9 cellular contexts compared by ENCODE assay signal in genomic region chr7:27148031-27148775, GRCh38. TPM values are rescaled to one million over a fixed set of nuclear protein-coding genes. Genes with fewer than 3 reads are reported as not detected.
A peak's percentile ranks its signal among the peaks of the same experiment; 100 is the strongest.
DNase-seq lines count a peak whose midpoint lies in the region; ATAC-seq and TF ChIP-seq lines count a peak whose summit lies in the region.
"Had no signal": no experiment of that assay in that cellular context is flagged by ENCODE, and none has a peak within 500 bp of the region (broad histone marks: within the 10 kb centered on the region; RNA-seq: fewer than 3 reads in every experiment).

No MANE protein-coding gene starts in this region.

- TF ChIP-seq CTCF in Peyer's patch (IDR thresholded peaks at IDR 0.05) = no peak
- TF ChIP-seq CTCF in glutamatergic neuron (IDR thresholded peaks at IDR 0.05; ENCODE audit: partially characterized antibody, unreplicated experiment) = no peak

- TF ChIP-seq POLR2A in Peyer's patch (IDR thresholded peaks at IDR 0.05) = peak; percentile 55

- H3F3A ChIP-seq in GM23248 (ENCODE audit: insufficient read depth) = peaks cover 24% of the 10 kb centered on the region

- H4K20me1 ChIP-seq in GM23248 (ENCODE audit: insufficient read depth) = no peaks in the 10 kb centered on the region

- H3K27me3 Mint-ChIP-seq in glutamatergic neuron (ENCODE audit: unreplicated experiment) = peaks cover 48% of the 10 kb centered on the region

- no peak for ATAC-seq in GM18502 (IDR thresholded peaks at IDR 0.05; ENCODE audit: poor library complexity, unreplicated experiment)

- in situ Hi-C loops in GM23248 (cut with MboI) = no loop called here

- no peak overlapping the region for H3K27ac Mint-ChIP-seq in glutamatergic neuron (ENCODE audit: unreplicated experiment)

- peaks cover 4% of the 10 kb centered on the region for H3K9me3 Mint-ChIP-seq in glutamatergic neuron (ENCODE audit: unreplicated experiment)

- H3K27ac ChIP-seq in GM23248 = peak overlapping the region; percentile 86
- peak overlapping the region; percentile 66 to 96 (median 79) for H3K27ac ChIP-seq in Peyer's patch
- peak overlapping the region in 14 of 21 experiments; percentile 3 to 79 (median 54) for H3K27ac ChIP-seq in skin epidermis

- peak overlapping the region; percentile 98 for H3K4me2 ChIP-seq in GM23248 (ENCODE audit: unreplicated experiment)

- no peaks in the 10 kb centered on the region for H3K9me2 ChIP-seq in GM23248 (ENCODE audit: insufficient read depth)

- peak; percentile 65 for DNase-seq in GM23248
- DNase-seq in Peyer's patch = peak in 2 of 3 donors; percentile 72 to 86
- DNase-seq in glutamatergic neuron = no peak
- no peak for DNase-seq in COR-L47 (lab: John Stamatoyannopoulos, UW)
- DNase-seq in stimulated activated CD4-positive, alpha-beta T cell treated with anti-CD3 and anti-CD28 coated beads, Interleukin-4, amount 100 ng/mL, for 1 hour = no peak
- no peak for DNase-seq in EL

- peak overlapping the region; percentile 91 for H2AFZ ChIP-seq in GM23248

- H3K9me3 ChIP-seq in GM23248 (ENCODE audit: low read depth) (no peaks in the 10 kb centered on the region), Peyer's patch (no peaks in the 10 kb centered on the region)

- H3K27me3 ChIP-seq in GM23248 (replicated peaks; ENCODE audit: insufficient read depth) (no peaks in the 10 kb centered on the region), Peyer's patch (no peaks in the 10 kb centered on the region)

- H3K36me3 ChIP-seq in GM23248 (ENCODE audit: low read depth) (0 out of 2 replicates have a peak, but pooled peaks cover 7% of the 10 kb centered on the region), Peyer's patch (peaks cover 0 to 9% (median 0%) of the 10 kb centered on the region in 3 donors)

- 9 to 13% methylated on average over 21 to 29 of the region's 29 CpGs for WGBS in GM23248 (ENCODE audit: low coverage in 1 of 2, low lambda C conversion rate in 2 of 2, missing lambda C conversion rate in 2 of 2), 2 experiments

- H3K9ac ChIP-seq in GM23248 = peak overlapping the region; percentile 87

- H3K4me3 Mint-ChIP-seq in glutamatergic neuron (ENCODE audit: unreplicated experiment) = peak overlapping the region; percentile 46

- H3K36me3 Mint-ChIP-seq in glutamatergic neuron (ENCODE audit: unreplicated experiment) = peaks cover 13% of the 10 kb centered on the region

- no peaks in the 10 kb centered on the region for H3K4me1 Mint-ChIP-seq in glutamatergic neuron (ENCODE audit: low read depth, unreplicated experiment)

- H3K79me2 ChIP-seq in GM23248 (ENCODE audit: insufficient read depth) = peaks cover 95% of the 10 kb centered on the region

- H3K4me3 ChIP-seq in GM23248 = peak overlapping the region; percentile 89
- peak overlapping the region; percentile 18 to 75 (median 47) for H3K4me3 ChIP-seq in Peyer's patch
- H3K4me3 ChIP-seq in skin epidermis = peak overlapping the region; percentile 20 to 43 (median 38)

- H3K4me1 ChIP-seq in GM23248 (ENCODE audit: insufficient read depth) (peaks cover 32% of the 10 kb centered on the region), Peyer's patch (peaks cover 0 to 42% (median 11%) of the 10 kb centered on the region in 4 donors)

RNA-seq across cellular contexts. Expression of gene HOXA6, which starts 0.6 kb away (rescaled TPM):
- 0.51 and 3.2 TPM in 2 replicates for total RNA-seq in GM23248 (2014; rRNA removed; shearing (Covaris generic))
- polyA plus RNA-seq in GM23248 (2016; fragmentation: Nextera tagmentation; extraction: Ambion mirVana) = 3.5 and 3.7 TPM in 2 replicates
- total RNA-seq in Peyer's patch (10 to 100 TPM; 18.7 to 45.0 (median 30.7) TPM), glutamatergic neuron (ENCODE audit: unreplicated experiment) (not detected)
- polyA plus RNA-seq: neural cell had no signal

RNA-seq across cellular contexts. Expression of gene HOXA3, which starts 4.2 kb away (rescaled TPM):
- 0.63 and 2.1 TPM in 2 replicates for total RNA-seq in GM23248 (2014; rRNA removed; shearing (Covaris generic))
- 1.2 and 1.9 TPM in 2 replicates for polyA plus RNA-seq in GM23248 (2016; fragmentation: Nextera tagmentation; extraction: Ambion mirVana)
- 10 to 100 TPM in 3 of 4 donors, 1 to 10 TPM in 1; 6.7 to 21.2 (median 13.9) TPM for total RNA-seq in Peyer's patch
- not detected for total RNA-seq in glutamatergic neuron (ENCODE audit: unreplicated experiment)
- polyA plus RNA-seq: neural cell had no signal

RNA-seq across cellular contexts. Expression of gene HOXA5, which starts 4.7 kb away (rescaled TPM):
- total RNA-seq in GM23248 (2014; rRNA removed; shearing (Covaris generic)) = 0.25 and 4.0 TPM in 2 replicates
- polyA plus RNA-seq in GM23248 (2016; fragmentation: Nextera tagmentation; extraction: Ambion mirVana) = 1.3 and 1.9 TPM in 2 replicates
- total RNA-seq in Peyer's patch (10 to 100 TPM in 3 of 4 donors, 1 to 10 TPM in 1; 8.3 to 24.3 (median 20.1) TPM), glutamatergic neuron (ENCODE audit: unreplicated experiment) (not detected)
- polyA plus RNA-seq: neural cell had no signal

RNA-seq across cellular contexts. Expression of gene HOXA7, which starts 8.3 kb away (rescaled TPM):
- total RNA-seq in GM23248 (2014; rRNA removed; shearing (Covaris generic)) = 3.4 and 6.6 TPM in 2 replicates
- polyA plus RNA-seq in GM23248 (2016; fragmentation: Nextera tagmentation; extraction: Ambion mirVana) = 14.3 and 15.8 TPM in 2 replicates
- total RNA-seq in Peyer's patch (10 to 100 TPM in 1 of 4 donors, 1 to 10 TPM in 3; 3.3 to 11.8 (median 5.7) TPM), glutamatergic neuron (ENCODE audit: unreplicated experiment) (not detected)
- polyA plus RNA-seq: neural cell had no signal

RNA-seq across cellular contexts. Expression of gene HOXA9, which starts 17.1 kb away (rescaled TPM):
- 32.1 and 43.7 TPM in 2 replicates for total RNA-seq in GM23248 (2014; rRNA removed; shearing (Covaris generic))
- polyA plus RNA-seq in GM23248 (2016; fragmentation: Nextera tagmentation; extraction: Ambion mirVana) = 26.9 and 28.3 TPM in 2 replicates
- total RNA-seq in Peyer's patch = 10 to 100 TPM; 25.7 to 71.2 (median 46.1) TPM
- not detected for total RNA-seq in glutamatergic neuron (ENCODE audit: unreplicated experiment)
- polyA plus RNA-seq: neural cell had no signal

Comparison
In these comparisons a context has a peak if more than half of its experiments do, and no peak if none do; other contexts are left out.
1. DNase-seq: peak in GM23248 (single experiment) and Peyer's patch (2 of 3); none in glutamatergic neuron (single experiment), COR-L47 (single experiment), stimulated activated CD4-positive, alpha-beta T cell treated with anti-CD3 and anti-CD28 coated beads, Interleukin-4, amount 100 ng/mL, for 1 hour (single experiment) and EL (single experiment).
2. H3K4me3 ChIP-seq: peak in every context shown above with its lines; median percentile 89 in GM23248; 47 in Peyer's patch; 38 in skin epidermis.
3. Peak in every context shown above with its lines, with median percentiles within 50 percentile points of each other: H3K27ac ChIP-seq.